23 cellular contexts compared by ENCODE assay signal in the genomic region with DNA sequence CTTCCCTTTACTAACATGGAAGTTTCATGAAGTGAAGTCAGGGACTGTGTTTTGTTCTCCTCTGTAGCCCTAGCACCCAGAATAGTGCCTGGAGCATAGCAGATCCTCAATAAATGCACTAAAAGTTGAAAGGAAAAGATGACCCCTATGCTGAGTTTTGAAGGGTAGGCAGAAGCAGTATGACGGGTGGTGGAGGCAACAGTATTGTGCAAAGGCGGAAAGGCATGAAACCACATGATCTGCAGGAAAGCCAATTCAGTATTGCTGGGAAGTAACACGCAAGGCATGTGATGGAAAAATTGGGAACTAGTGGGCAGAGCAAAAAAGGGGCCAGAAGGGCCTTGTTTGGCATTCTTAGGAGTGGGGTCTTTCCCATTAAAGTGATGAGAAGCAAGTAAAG.
"Had no signal": no experiment of that assay in that cellular context is flagged by ENCODE, and none has a peak within 500 bp of the region (broad histone marks: within the 10 kb centered on the region; RNA-seq: fewer than 3 reads in every experiment).

No MANE protein-coding gene starts in this region.

- H3K36me3 ChIP-seq: ascending aorta, sigmoid colon, vagina had no signal

- H3K4me3 ChIP-seq: ascending aorta, coronary artery, sigmoid colon, smooth muscle cell, testis, vagina had no signal

- H3K4me1 ChIP-seq: ascending aorta, sigmoid colon, testis had no signal

- H3K27me3 ChIP-seq: ascending aorta, sigmoid colon, testis, vagina had no signal

- H3K27me3 Mint-ChIP-seq: activated CD4-positive, alpha-beta T cell treated with anti-CD3 and anti-CD28 coated beads, Interleukin-2, amount 10 ng/mL, durations not matched to agents 24 days and 14 days; activated T-helper 17 cell treated with anti-CD3 and anti-CD28 coated beads, Interleukin-2, amount 50 U/mL, for 72 hours; central memory CD8-positive, alpha-beta T cell had no signal

- H3K4me1 Mint-ChIP-seq: activated CD4-positive, alpha-beta T cell treated with anti-CD3 and anti-CD28 coated beads, Interleukin-2, amount 10 ng/mL, durations not matched to agents 24 days and 14 days; nephron progenitor cell had no signal

- H3K9me3 Mint-ChIP-seq: activated CD4-positive, alpha-beta T cell treated with anti-CD3 and anti-CD28 coated beads, Interleukin-2, amount 10 ng/mL, durations not matched to agents 24 days and 14 days; activated naive CD4-positive, alpha-beta T cell treated with anti-CD3 and anti-CD28 coated beads, Interleukin-2, amount 50 U/mL, for 72 hours; activated T-helper 17 cell treated with anti-CD3 and anti-CD28 coated beads, Interleukin-2, amount 50 U/mL, for 72 hours; central memory CD8-positive, alpha-beta T cell; mesothelial cell of epicardium; nephron progenitor cell had no signal

- H3K27ac ChIP-seq: ascending aorta, sigmoid colon, testis, vagina had no signal

- ATAC-seq: activated CD4-positive, CD25-positive, alpha-beta regulatory T cell treated with anti-CD3 and anti-CD28 coated beads, Interleukin-2, amount 50 U/mL, for 24 hours; activated CD8-positive, alpha-beta T cell treated with anti-CD3 and anti-CD28 coated beads, Interleukin-2, amount 10 ng/mL, durations not matched to agents 7 days and 5 days; activated naive CD4-positive, alpha-beta T cell treated with anti-CD3 and anti-CD28 coated beads, Interleukin-2, amount 50 U/mL, for 72 hours; activated T-helper 17 cell treated with anti-CD3 and anti-CD28 coated beads, Interleukin-2, amount 50 U/mL, for 72 hours; left colon had no signal

- DNase-seq: activated CD4-positive, alpha-beta T cell treated with anti-CD3 and anti-CD28 coated beads, Interleukin-2, amount 10 ng/mL, durations not matched to agents 24 days and 14 days; activated CD8-positive, alpha-beta T cell treated with anti-CD3 and anti-CD28 coated beads, Interleukin-2, amount 10 ng/mL, durations not matched to agents 7 days and 5 days; activated T-cell treated with anti-CD3 and anti-CD28 coated beads, Interleukin-2, amount 50 U/mL, for 1 hour; erythroblast; left colon; nephron progenitor cell; nucleus accumbens; posterior cingulate gyrus; sigmoid colon; stimulated activated CD4-positive, alpha-beta T cell treated with anti-CD3 and anti-CD28 coated beads, Interleukin-2, amount 100 ng/mL, for 48 hours; stimulated activated CD8-positive, alpha-beta memory T cell treated with anti-CD3 and anti-CD28 coated beads, Interleukin-4, amount 100 ng/mL, for 48 hours; stimulated activated naive CD4-positive, alpha-beta T cell; testis had no signal

- H3K27ac Mint-ChIP-seq: activated CD4-positive, alpha-beta T cell treated with anti-CD3 and anti-CD28 coated beads, Interleukin-2, amount 10 ng/mL, durations not matched to agents 24 days and 14 days; activated CD8-positive, alpha-beta T cell treated with anti-CD3 and anti-CD28 coated beads, Interleukin-2, amount 10 ng/mL, durations not matched to agents 7 days and 5 days; activated T-helper 17 cell treated with anti-CD3 and anti-CD28 coated beads, Interleukin-2, amount 50 U/mL, for 72 hours; mesothelial cell of epicardium; nephron progenitor cell had no signal

- H3K4me3 Mint-ChIP-seq: activated CD4-positive, alpha-beta T cell treated with anti-CD3 and anti-CD28 coated beads, Interleukin-2, amount 10 ng/mL, durations not matched to agents 24 days and 14 days; activated CD8-positive, alpha-beta T cell treated with anti-CD3 and anti-CD28 coated beads, Interleukin-2, amount 10 ng/mL, durations not matched to agents 7 days and 5 days; activated T-helper 17 cell treated with anti-CD3 and anti-CD28 coated beads, Interleukin-2, amount 50 U/mL, for 72 hours; central memory CD8-positive, alpha-beta T cell; mesothelial cell of epicardium; nephron progenitor cell had no signal

- FAIRE-seq: keratinocyte had no signal

- H3K4me2 ChIP-seq: smooth muscle cell had no signal

- H3K9me3 ChIP-seq: ascending aorta, sigmoid colon, testis, vagina had no signal
